Comparison of ENCODE assay signal across 12 cellular contexts in genomic region chr2:197322729-197323720, GRCh38. TPM values are rescaled to one million over a fixed set of nuclear protein-coding genes. Genes with fewer than 3 reads are reported as not detected.
DNase-seq lines count a peak whose midpoint lies in the region; ATAC-seq and TF ChIP-seq lines count a peak whose summit lies in the region.
"Had no signal": no experiment of that assay in that cellular context is flagged by ENCODE, and none has a peak within 500 bp of the region (broad histone marks: within the 10 kb centered on the region; RNA-seq: fewer than 3 reads in every experiment).

No MANE protein-coding gene starts in this region.

- no peak overlapping the region for H3K4me3 ChIP-seq in mammary epithelial cell (replicated peaks in 1 of 3; ENCODE audit: insufficient read depth in 1 of 3, low read depth in 2 of 3, low read length in 3 of 3)
- H3K4me3 ChIP-seq: K562 had no signal

- peak overlapping the region; percentile 88 for H3K27ac Mint-ChIP-seq in activated CD8-positive, alpha-beta memory T cell treated with anti-CD3 and anti-CD28 coated beads, Interleukin-2, amount 10 ng/mL, durations not matched to agents 7 days and 5 days
- peak overlapping the region; percentile 82 for H3K27ac Mint-ChIP-seq in activated T-helper 17 cell treated with anti-CD3 and anti-CD28 coated beads, Interleukin-2, amount 50 U/mL, for 72 hours
- H3K27ac Mint-ChIP-seq in stimulated activated naive CD8-positive, alpha-beta T cell treated with anti-CD3 and anti-CD28 coated beads, Interleukin-15, amount 100 ng/mL, for 72 hours = peak overlapping the region; percentile 96 to 99
- H3K27ac Mint-ChIP-seq: progenitor cell of endocrine pancreas had no signal

- peak overlapping the region; percentile 62 for H3K4me3 Mint-ChIP-seq in activated CD8-positive, alpha-beta memory T cell treated with anti-CD3 and anti-CD28 coated beads, Interleukin-2, amount 10 ng/mL, durations not matched to agents 7 days and 5 days
- H3K4me3 Mint-ChIP-seq in activated T-helper 17 cell treated with anti-CD3 and anti-CD28 coated beads, Interleukin-2, amount 50 U/mL, for 72 hours = peak overlapping the region; percentile 78
- peak overlapping the region; percentile 76 to 88 for H3K4me3 Mint-ChIP-seq in stimulated activated naive CD8-positive, alpha-beta T cell treated with anti-CD3 and anti-CD28 coated beads, Interleukin-15, amount 100 ng/mL, for 72 hours

- ATAC-seq in activated CD8-positive, alpha-beta memory T cell treated with anti-CD3 and anti-CD28 coated beads, Interleukin-2, amount 10 ng/mL, durations not matched to agents 7 days and 5 days = peak; percentile 82
- ATAC-seq in HG03064 (IDR thresholded peaks at IDR 0.05; ENCODE audit: low read depth, unreplicated experiment) = peak; percentile 47
- peak; percentile 66 for ATAC-seq in activated T-helper 17 cell treated with anti-CD3 and anti-CD28 coated beads, Interleukin-2, amount 50 U/mL, for 72 hours (replicated peaks)
- peak; percentile 78 for ATAC-seq in stimulated activated naive CD8-positive, alpha-beta T cell treated with anti-CD3 and anti-CD28 coated beads, Interleukin-15, amount 100 ng/mL, for 72 hours
- ATAC-seq: K562 had no signal

- TF ChIP-seq CTCF in mammary epithelial cell (conservative IDR thresholded peaks at IDR 0.05 in 1 of 2, IDR thresholded peaks at IDR 0.05 in 1 of 2; ENCODE audit: extremely low read depth in 1 of 2, insufficient read depth in 1 of 2, low read depth in 1 of 2, low read length in 2 of 2) = no peak

- no peak overlapping the region for H3K4me2 ChIP-seq in mammary epithelial cell (ENCODE audit: insufficient read depth, low read depth, low read length)

- H3K9me3 Mint-ChIP-seq in activated CD8-positive, alpha-beta memory T cell treated with anti-CD3 and anti-CD28 coated beads, Interleukin-2, amount 10 ng/mL, durations not matched to agents 7 days and 5 days (ENCODE audit: low read depth) = no peaks in the 10 kb centered on the region
- no peaks in the 10 kb centered on the region for H3K9me3 Mint-ChIP-seq in activated T-helper 17 cell treated with anti-CD3 and anti-CD28 coated beads, Interleukin-2, amount 50 U/mL, for 72 hours
- H3K9me3 Mint-ChIP-seq in stimulated activated naive CD8-positive, alpha-beta T cell treated with anti-CD3 and anti-CD28 coated beads, Interleukin-15, amount 100 ng/mL, for 72 hours = no peaks in the 10 kb centered on the region

- intact Hi-C loops in mammary epithelial cell (cut with micrococcal nuclease) = no loop called here

- 74% methylated on average over 11 of the region's 11 CpGs for WGBS in mammary epithelial cell (ENCODE audit: low coverage, missing lambda C conversion rate)

- no peak overlapping the region for H3K27ac ChIP-seq in mammary epithelial cell (ENCODE audit: insufficient read depth, low read depth, low read length)

- H3K79me2 ChIP-seq in mammary epithelial cell (ENCODE audit: insufficient read depth, low read length) = no peaks in the 10 kb centered on the region

- no peaks in the 10 kb centered on the region for H3K36me3 Mint-ChIP-seq in activated CD8-positive, alpha-beta memory T cell treated with anti-CD3 and anti-CD28 coated beads, Interleukin-2, amount 10 ng/mL, durations not matched to agents 7 days and 5 days
- no peaks in the 10 kb centered on the region for H3K36me3 Mint-ChIP-seq in activated T-helper 17 cell treated with anti-CD3 and anti-CD28 coated beads, Interleukin-2, amount 50 U/mL, for 72 hours (ENCODE audit: low read depth)

- no peaks in the 10 kb centered on the region for H3K36me3 ChIP-seq in mammary epithelial cell (ENCODE audit: insufficient read depth, low read length)

- no TSS peak for BruUV-seq in mammary epithelial cell (replicated peaks; lab: Mats Ljungman, UMichigan)

- H3K4me1 Mint-ChIP-seq in activated CD8-positive, alpha-beta memory T cell treated with anti-CD3 and anti-CD28 coated beads, Interleukin-2, amount 10 ng/mL, durations not matched to agents 7 days and 5 days = peaks cover 53% of the 10 kb centered on the region
- H3K4me1 Mint-ChIP-seq in activated T-helper 17 cell treated with anti-CD3 and anti-CD28 coated beads, Interleukin-2, amount 50 U/mL, for 72 hours = peaks cover 38% of the 10 kb centered on the region
- peaks cover 66% of the 10 kb centered on the region for H3K4me1 Mint-ChIP-seq in stimulated activated naive CD8-positive, alpha-beta T cell treated with anti-CD3 and anti-CD28 coated beads, Interleukin-15, amount 100 ng/mL, for 72 hours

- H4K20me1 ChIP-seq in mammary epithelial cell (ENCODE audit: insufficient read depth, low read length) = no peaks in the 10 kb centered on the region

- CTCF ChIA-PET in activated CD8-positive, alpha-beta memory T cell treated with anti-CD3 and anti-CD28 coated beads, Interleukin-2, amount 10 ng/mL, durations not matched to agents 7 days and 5 days (lab: Charles Lee) = interaction anchor here (0.7 to 1.6 kb wide), 5 partner anchors 11 to 210 kb away, joined by 3 to 5 read pairs (median 4); no protein-coding TSS in a partner anchor
- CTCF ChIA-PET in mammary epithelial cell (lab: Charles Lee; ENCODE audit: low non-redundant PET) = no interaction called here

- in situ Hi-C loops in mammary epithelial cell (cut with MboI; ENCODE audit: low sequenced_read_pairs in 2 of 2) = loop anchor here in 1 of 2 donors (25.0 kb wide), 1 partner anchor 211 kb away; no protein-coding TSS in a partner anchor

- DNase-seq in activated CD8-positive, alpha-beta memory T cell treated with anti-CD3 and anti-CD28 coated beads, Interleukin-2, amount 10 ng/mL, durations not matched to agents 7 days and 5 days = peak; percentile 59
- DNase-seq in activated CD8-positive, alpha-beta memory T cell treated with anti-CD3 and anti-CD28 coated beads, Interleukin-2, amount 50 U/mL, for 48 hours = no peak
- DNase-seq in stimulated activated naive CD8-positive, alpha-beta T cell treated with anti-CD3 and anti-CD28 coated beads, Interleukin-15, amount 100 ng/mL, for 72 hours = peak; percentile 22 to 23
- DNase-seq in NCI-H1694 (lab: John Stamatoyannopoulos, UW) (no peak), mammary epithelial cell (no peak), NCI-H1436 (lab: John Stamatoyannopoulos, UW) (no peak)
- DNase-seq: activated CD4-positive, alpha-beta T cell treated with anti-CD3 and anti-CD28 coated beads, Interleukin-2, amount 50 U/mL, for 4 hours; cortex of kidney had no signal

- dilution Hi-C loops in mammary epithelial cell (cut with HindIII; ENCODE audit: low sequenced_read_pairs) = no loop called here

- H3K9me3 ChIP-seq in mammary epithelial cell (replicated peaks; ENCODE audit: insufficient read depth, low read length) = no peaks in the 10 kb centered on the region

- no peak overlapping the region for H3K9ac ChIP-seq in mammary epithelial cell (ENCODE audit: insufficient read depth, low read length)

- no peak overlapping the region for H2AFZ ChIP-seq in mammary epithelial cell (ENCODE audit: low read depth, low read length)

- no peaks in the 10 kb centered on the region for H3K4me1 ChIP-seq in mammary epithelial cell (ENCODE audit: insufficient read depth, low read length)

- H3K27me3 Mint-ChIP-seq in activated CD8-positive, alpha-beta memory T cell treated with anti-CD3 and anti-CD28 coated beads, Interleukin-2, amount 10 ng/mL, durations not matched to agents 7 days and 5 days = no peaks in the 10 kb centered on the region
- H3K27me3 Mint-ChIP-seq in activated T-helper 17 cell treated with anti-CD3 and anti-CD28 coated beads, Interleukin-2, amount 50 U/mL, for 72 hours = no peaks in the 10 kb centered on the region
- no peaks in the 10 kb centered on the region for H3K27me3 Mint-ChIP-seq in stimulated activated naive CD8-positive, alpha-beta T cell treated with anti-CD3 and anti-CD28 coated beads, Interleukin-15, amount 100 ng/mL, for 72 hours

- peaks cover 2% of the 10 kb centered on the region for H3K27me3 ChIP-seq in mammary epithelial cell (ENCODE audit: insufficient read depth, low read length)

RNA-seq across cellular contexts. Expression of gene ANKRD44, which starts 12.4 kb away (rescaled TPM):
- 100 to 1,000 TPM; 210 to 249 TPM for total RNA-seq in activated CD8-positive, alpha-beta memory T cell treated with anti-CD3 and anti-CD28 coated beads, Interleukin-2, amount 10 ng/mL, durations not matched to agents 7 days and 5 days
- 100 to 1,000 TPM; 131 to 154 TPM for total RNA-seq in activated T-helper 17 cell treated with anti-CD3 and anti-CD28 coated beads, Interleukin-2, amount 50 U/mL, for 72 hours
- total RNA-seq in mammary epithelial cell = 10 to 100 TPM in 1 of 2 donors, 1 to 10 TPM in 1; 4.0 to 10.2 TPM
- 2.5 TPM for polyA plus RNA-seq in mammary epithelial cell
- polyA minus RNA-seq in mammary epithelial cell = 0.88 TPM

Comparison
In these comparisons a context has a peak if more than half of its experiments do, and no peak if none do; other contexts are left out.
1. DNase-seq: peak in activated CD8-positive, alpha-beta memory T cell treated with anti-CD3 and anti-CD28 coated beads, Interleukin-2, amount 10 ng/mL, durations not matched to agents 7 days and 5 days (single experiment) and stimulated activated naive CD8-positive, alpha-beta T cell treated with anti-CD3 and anti-CD28 coated beads, Interleukin-15, amount 100 ng/mL, for 72 hours (2 of 2); none in activated CD8-positive, alpha-beta memory T cell treated with anti-CD3 and anti-CD28 coated beads, Interleukin-2, amount 50 U/mL, for 48 hours (single experiment), NCI-H1694 (single experiment), mammary epithelial cell (single experiment) and NCI-H1436 (single experiment).
2. RNA of gene ANKRD44, which starts 12.4 kb away (total RNA-seq): 210 to 249 TPM in activated CD8-positive, alpha-beta memory T cell treated with anti-CD3 and anti-CD28 coated beads, Interleukin-2, amount 10 ng/mL, durations not matched to agents 7 days and 5 days and 131 to 154 TPM in activated T-helper 17 cell treated with anti-CD3 and anti-CD28 coated beads, Interleukin-2, amount 50 U/mL, for 72 hours; 4.0 to 10.2 TPM in mammary epithelial cell; every median in the first group is over 10 times any median in the second.
3. Peak in every context shown above with its lines, with median percentiles within 50 percentile points of each other: ATAC-seq, H3K27ac Mint-ChIP-seq and H3K4me3 Mint-ChIP-seq.